ENCODE assay signal across 1 cellular context in the genomic region with DNA sequence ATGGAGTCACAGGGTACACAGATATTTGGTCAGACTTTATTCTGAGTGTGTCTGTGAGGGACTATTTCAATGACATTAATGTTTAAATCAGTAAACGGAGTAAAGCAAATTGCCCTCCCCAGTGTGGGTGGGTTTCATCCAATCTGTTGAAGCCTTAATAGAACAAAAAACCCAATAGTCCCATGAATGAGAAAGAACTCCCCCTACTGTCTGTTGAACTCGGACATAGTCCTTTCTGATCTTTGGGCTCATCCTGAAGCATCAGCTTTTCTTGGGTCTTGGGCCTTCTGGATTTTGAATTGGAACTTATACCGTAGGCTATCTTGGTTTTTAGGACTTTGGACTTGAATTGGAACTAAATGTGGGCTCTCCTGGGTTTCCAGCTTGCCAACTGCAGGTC.
TF ChIP-seq lines count a peak whose summit lies in the region.

No MANE protein-coding gene starts in this region.

TF ChIP-seq in WTC11, 78 proteins besides CTCF, POLR2A, EP300 and RAD21 (continued from another document):
- TF ChIP-seq, protein P1, sequence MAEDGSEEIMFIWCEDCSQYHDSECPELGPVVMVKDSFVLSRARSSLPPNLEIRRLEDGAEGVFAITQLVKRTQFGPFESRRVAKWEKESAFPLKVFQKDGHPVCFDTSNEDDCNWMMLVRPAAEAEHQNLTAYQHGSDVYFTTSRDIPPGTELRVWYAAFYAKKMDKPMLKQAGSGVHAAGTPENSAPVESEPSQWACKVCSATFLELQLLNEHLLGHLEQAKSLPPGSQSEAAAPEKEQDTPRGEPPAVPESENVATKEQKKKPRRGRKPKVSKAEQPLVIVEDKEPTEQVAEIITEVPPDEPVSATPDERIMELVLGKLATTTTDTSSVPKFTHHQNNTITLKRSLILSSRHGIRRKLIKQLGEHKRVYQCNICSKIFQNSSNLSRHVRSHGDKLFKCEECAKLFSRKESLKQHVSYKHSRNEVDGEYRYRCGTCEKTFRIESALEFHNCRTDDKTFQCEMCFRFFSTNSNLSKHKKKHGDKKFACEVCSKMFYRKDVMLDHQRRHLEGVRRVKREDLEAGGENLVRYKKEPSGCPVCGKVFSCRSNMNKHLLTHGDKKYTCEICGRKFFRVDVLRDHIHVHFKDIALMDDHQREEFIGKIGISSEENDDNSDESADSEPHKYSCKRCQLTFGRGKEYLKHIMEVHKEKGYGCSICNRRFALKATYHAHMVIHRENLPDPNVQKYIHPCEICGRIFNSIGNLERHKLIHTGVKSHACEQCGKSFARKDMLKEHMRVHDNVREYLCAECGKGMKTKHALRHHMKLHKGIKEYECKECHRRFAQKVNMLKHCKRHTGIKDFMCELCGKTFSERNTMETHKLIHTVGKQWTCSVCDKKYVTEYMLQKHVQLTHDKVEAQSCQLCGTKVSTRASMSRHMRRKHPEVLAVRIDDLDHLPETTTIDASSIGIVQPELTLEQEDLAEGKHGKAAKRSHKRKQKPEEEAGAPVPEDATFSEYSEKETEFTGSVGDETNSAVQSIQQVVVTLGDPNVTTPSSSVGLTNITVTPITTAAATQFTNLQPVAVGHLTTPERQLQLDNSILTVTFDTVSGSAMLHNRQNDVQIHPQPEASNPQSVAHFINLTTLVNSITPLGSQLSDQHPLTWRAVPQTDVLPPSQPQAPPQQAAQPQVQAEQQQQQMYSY (CRISPR knock-in tag; IDR thresholded peaks at IDR 0.05), result no peak
- TF ChIP-seq RELA (CRISPR knock-in tag; IDR thresholded peaks at IDR 0.05; ENCODE audit: borderline replicate concordance), result no peak
- TF ChIP-seq, protein P2, sequence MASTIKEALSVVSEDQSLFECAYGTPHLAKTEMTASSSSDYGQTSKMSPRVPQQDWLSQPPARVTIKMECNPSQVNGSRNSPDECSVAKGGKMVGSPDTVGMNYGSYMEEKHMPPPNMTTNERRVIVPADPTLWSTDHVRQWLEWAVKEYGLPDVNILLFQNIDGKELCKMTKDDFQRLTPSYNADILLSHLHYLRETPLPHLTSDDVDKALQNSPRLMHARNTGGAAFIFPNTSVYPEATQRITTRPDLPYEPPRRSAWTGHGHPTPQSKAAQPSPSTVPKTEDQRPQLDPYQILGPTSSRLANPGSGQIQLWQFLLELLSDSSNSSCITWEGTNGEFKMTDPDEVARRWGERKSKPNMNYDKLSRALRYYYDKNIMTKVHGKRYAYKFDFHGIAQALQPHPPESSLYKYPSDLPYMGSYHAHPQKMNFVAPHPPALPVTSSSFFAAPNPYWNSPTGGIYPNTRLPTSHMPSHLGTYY (CRISPR knock-in tag; IDR thresholded peaks at IDR 0.05), result no peak
- TF ChIP-seq, protein P3, sequence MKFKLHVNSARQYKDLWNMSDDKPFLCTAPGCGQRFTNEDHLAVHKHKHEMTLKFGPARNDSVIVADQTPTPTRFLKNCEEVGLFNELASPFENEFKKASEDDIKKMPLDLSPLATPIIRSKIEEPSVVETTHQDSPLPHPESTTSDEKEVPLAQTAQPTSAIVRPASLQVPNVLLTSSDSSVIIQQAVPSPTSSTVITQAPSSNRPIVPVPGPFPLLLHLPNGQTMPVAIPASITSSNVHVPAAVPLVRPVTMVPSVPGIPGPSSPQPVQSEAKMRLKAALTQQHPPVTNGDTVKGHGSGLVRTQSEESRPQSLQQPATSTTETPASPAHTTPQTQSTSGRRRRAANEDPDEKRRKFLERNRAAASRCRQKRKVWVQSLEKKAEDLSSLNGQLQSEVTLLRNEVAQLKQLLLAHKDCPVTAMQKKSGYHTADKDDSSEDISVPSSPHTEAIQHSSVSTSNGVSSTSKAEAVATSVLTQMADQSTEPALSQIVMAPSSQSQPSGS (CRISPR knock-in tag; IDR thresholded peaks at IDR 0.05; ENCODE audit: borderline replicate concordance, low read depth), result no peak
- TF ChIP-seq CREB1 (CRISPR knock-in tag; IDR thresholded peaks at IDR 0.05), result no peak
- TF ChIP-seq ZNF396 (CRISPR knock-in tag; IDR thresholded peaks at IDR 0.05; ENCODE audit: borderline replicate concordance), result no peak
- TF ChIP-seq SMAD3 (CRISPR knock-in tag; IDR thresholded peaks at IDR 0.05; ENCODE audit: borderline replicate concordance), result no peak
- TF ChIP-seq, protein P4, sequence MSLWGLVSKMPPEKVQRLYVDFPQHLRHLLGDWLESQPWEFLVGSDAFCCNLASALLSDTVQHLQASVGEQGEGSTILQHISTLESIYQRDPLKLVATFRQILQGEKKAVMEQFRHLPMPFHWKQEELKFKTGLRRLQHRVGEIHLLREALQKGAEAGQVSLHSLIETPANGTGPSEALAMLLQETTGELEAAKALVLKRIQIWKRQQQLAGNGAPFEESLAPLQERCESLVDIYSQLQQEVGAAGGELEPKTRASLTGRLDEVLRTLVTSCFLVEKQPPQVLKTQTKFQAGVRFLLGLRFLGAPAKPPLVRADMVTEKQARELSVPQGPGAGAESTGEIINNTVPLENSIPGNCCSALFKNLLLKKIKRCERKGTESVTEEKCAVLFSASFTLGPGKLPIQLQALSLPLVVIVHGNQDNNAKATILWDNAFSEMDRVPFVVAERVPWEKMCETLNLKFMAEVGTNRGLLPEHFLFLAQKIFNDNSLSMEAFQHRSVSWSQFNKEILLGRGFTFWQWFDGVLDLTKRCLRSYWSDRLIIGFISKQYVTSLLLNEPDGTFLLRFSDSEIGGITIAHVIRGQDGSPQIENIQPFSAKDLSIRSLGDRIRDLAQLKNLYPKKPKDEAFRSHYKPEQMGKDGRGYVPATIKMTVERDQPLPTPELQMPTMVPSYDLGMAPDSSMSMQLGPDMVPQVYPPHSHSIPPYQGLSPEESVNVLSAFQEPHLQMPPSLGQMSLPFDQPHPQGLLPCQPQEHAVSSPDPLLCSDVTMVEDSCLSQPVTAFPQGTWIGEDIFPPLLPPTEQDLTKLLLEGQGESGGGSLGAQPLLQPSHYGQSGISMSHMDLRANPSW (CRISPR knock-in tag; conservative IDR thresholded peaks at IDR 0.05; ENCODE audit: low read depth), result no peak
